1 cellular context compared by ENCODE assay signal in genomic region chr11:62340269-62340901, GRCh38.
TF ChIP-seq lines count a peak whose summit lies in the region.

No MANE protein-coding gene starts in this region.

TF ChIP-seq in HEK293, 187 proteins besides CTCF, POLR2A, EP300 and RAD21 (continued from another document):
- TF ChIP-seq GLIS1 (tag by site-specific recombination; IDR thresholded peaks at IDR 0.05) (peak; percentile 29; the same call in 1 of the 2 replicates), PRDM10 (tag by site-specific recombination; IDR thresholded peaks at IDR 0.05) (peak; percentile 18; the same call in 1 of the 2 replicates), ZNF341 (tag by site-specific recombination; IDR thresholded peaks at IDR 0.05; ENCODE audit: low read depth) (peak; percentile 66), ZNF221 (tag by site-specific recombination; IDR thresholded peaks at IDR 0.05; ENCODE audit: borderline replicate concordance) (no peak), ZEB2 (tag by site-specific recombination; IDR thresholded peaks at IDR 0.05) (no peak), MZF1 (tag by site-specific recombination; IDR thresholded peaks at IDR 0.05; ENCODE audit: borderline replicate concordance) (no peak), ZNF654 (tag by site-specific recombination; IDR thresholded peaks at IDR 0.05; ENCODE audit: low read depth) (peak; percentile 20; the same call in 1 of the 2 replicates), ZNF623 (tag by site-specific recombination; IDR thresholded peaks at IDR 0.05) (no peak)
